Comparison of ENCODE assay signal across 8 cellular contexts in the genomic region with DNA sequence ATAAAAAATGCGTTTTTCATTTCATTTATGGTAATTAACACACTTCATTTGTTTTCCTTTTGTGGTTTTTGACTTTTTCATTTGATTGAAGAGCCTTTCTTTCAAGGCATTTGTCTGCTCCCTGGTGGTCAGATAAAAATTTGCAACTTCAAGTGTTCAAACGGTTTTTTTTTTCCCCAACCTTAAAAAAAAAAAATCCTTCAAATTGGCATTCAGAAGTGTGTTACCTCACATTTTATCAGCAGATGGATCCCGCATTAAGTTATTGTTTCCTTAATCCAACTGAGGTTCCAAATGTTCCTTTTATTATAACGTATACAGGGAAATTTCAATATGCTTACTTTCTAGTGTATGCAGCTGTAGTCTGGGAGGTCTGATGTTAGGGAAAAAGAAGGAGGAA. TPM values are rescaled to one million over a fixed set of nuclear protein-coding genes. Genes with fewer than 3 reads are reported as not detected.
DNase-seq lines count a peak whose midpoint lies in the region; ATAC-seq lines count a peak whose summit lies in the region.

No MANE protein-coding gene starts in this region.

- peaks cover 4% of the 10 kb centered on the region for H3K27me3 Mint-ChIP-seq in activated T-helper 1 cell treated with anti-CD3 and anti-CD28 coated beads, Interleukin-12 subunit alpha, Interleukin-12 subunit beta, Interleukin-2, Interleukin-4 antibody, amounts not matched to agents 30 ng/mL and 10 ng/mL and 1 ng/mL, durations not matched to agents 14 hours and 24 hours and 36 hours (ENCODE audit: insufficient read depth)

- no peak overlapping the region for H3K4me3 Mint-ChIP-seq in activated T-helper 1 cell treated with anti-CD3 and anti-CD28 coated beads, Interleukin-12 subunit alpha, Interleukin-12 subunit beta, Interleukin-2, Interleukin-4 antibody, amounts not matched to agents 30 ng/mL and 10 ng/mL and 1 ng/mL, durations not matched to agents 14 hours and 24 hours and 36 hours

- no peak for ATAC-seq in HG03139 (IDR thresholded peaks at IDR 0.05; ENCODE audit: unreplicated experiment)
- ATAC-seq in HG02588 (IDR thresholded peaks at IDR 0.05; ENCODE audit: unreplicated experiment): no peak

- H3K9me3 Mint-ChIP-seq in activated T-helper 1 cell treated with anti-CD3 and anti-CD28 coated beads, Interleukin-12 subunit alpha, Interleukin-12 subunit beta, Interleukin-2, Interleukin-4 antibody, amounts not matched to agents 30 ng/mL and 10 ng/mL and 1 ng/mL, durations not matched to agents 14 hours and 24 hours and 36 hours: no peaks in the 10 kb centered on the region

- H3K4me1 Mint-ChIP-seq in activated T-helper 1 cell treated with anti-CD3 and anti-CD28 coated beads, Interleukin-12 subunit alpha, Interleukin-12 subunit beta, Interleukin-2, Interleukin-4 antibody, amounts not matched to agents 30 ng/mL and 10 ng/mL and 1 ng/mL, durations not matched to agents 14 hours and 24 hours and 36 hours (ENCODE audit: low read depth): no peaks in the 10 kb centered on the region

- H3K36me3 Mint-ChIP-seq in activated T-helper 1 cell treated with anti-CD3 and anti-CD28 coated beads, Interleukin-12 subunit alpha, Interleukin-12 subunit beta, Interleukin-2, Interleukin-4 antibody, amounts not matched to agents 30 ng/mL and 10 ng/mL and 1 ng/mL, durations not matched to agents 14 hours and 24 hours and 36 hours (ENCODE audit: low read depth): no peaks in the 10 kb centered on the region

- intact Hi-C loops in activated T-helper 1 cell treated with anti-CD3 and anti-CD28 coated beads, Interleukin-12 subunit alpha, Interleukin-12 subunit beta, Interleukin-2, Interleukin-4 antibody, amounts not matched to agents 30 ng/mL and 10 ng/mL and 1 ng/mL, durations not matched to agents 14 hours and 24 hours and 36 hours (cut with micrococcal nuclease): loop anchor here (1.0 to 2.0 kb wide), 2 partner anchors 15 to 352 kb away; no protein-coding TSS in a partner anchor

- DNase-seq in ELR (ENCODE audit: low read depth) (peak; percentile 70), HS-5 (ENCODE audit: low read depth) (peak; percentile 49), OCI-M1 (lab: John Stamatoyannopoulos, UW) (peak; percentile 74), fibroblast of peridontal ligament (ENCODE audit: extremely low read depth) (peak; percentile 84), smooth muscle cell of the brain vasculature (ENCODE audit: low read depth, low spot score) (peak; percentile 47)
- DNase-seq in activated T-helper 1 cell treated with anti-CD3 and anti-CD28 coated beads, Interleukin-12 subunit alpha, Interleukin-12 subunit beta, Interleukin-2, Interleukin-4 antibody, amounts not matched to agents 30 ng/mL and 10 ng/mL and 1 ng/mL, durations not matched to agents 14 hours and 24 hours and 36 hours (ENCODE audit: low spot score): no peak

- no peak overlapping the region for H3K27ac Mint-ChIP-seq in activated T-helper 1 cell treated with anti-CD3 and anti-CD28 coated beads, Interleukin-12 subunit alpha, Interleukin-12 subunit beta, Interleukin-2, Interleukin-4 antibody, amounts not matched to agents 30 ng/mL and 10 ng/mL and 1 ng/mL, durations not matched to agents 14 hours and 24 hours and 36 hours

RNA-seq across cellular contexts. Expression of gene MYF5, which starts 47.2 kb away (rescaled TPM):
- total RNA-seq in activated T-helper 1 cell treated with anti-CD3 and anti-CD28 coated beads, Interleukin-12 subunit alpha, Interleukin-12 subunit beta, Interleukin-2, Interleukin-4 antibody, amounts not matched to agents 30 ng/mL and 10 ng/mL and 1 ng/mL, durations not matched to agents 14 hours and 24 hours and 36 hours: not detected in 2 replicates

RNA-seq across cellular contexts. Expression of gene MYF6, which starts 56.4 kb away (rescaled TPM):
- total RNA-seq in activated T-helper 1 cell treated with anti-CD3 and anti-CD28 coated beads, Interleukin-12 subunit alpha, Interleukin-12 subunit beta, Interleukin-2, Interleukin-4 antibody, amounts not matched to agents 30 ng/mL and 10 ng/mL and 1 ng/mL, durations not matched to agents 14 hours and 24 hours and 36 hours: not detected in 2 replicates
